ENCODE assay signal across 11 cellular contexts in the genomic region with DNA sequence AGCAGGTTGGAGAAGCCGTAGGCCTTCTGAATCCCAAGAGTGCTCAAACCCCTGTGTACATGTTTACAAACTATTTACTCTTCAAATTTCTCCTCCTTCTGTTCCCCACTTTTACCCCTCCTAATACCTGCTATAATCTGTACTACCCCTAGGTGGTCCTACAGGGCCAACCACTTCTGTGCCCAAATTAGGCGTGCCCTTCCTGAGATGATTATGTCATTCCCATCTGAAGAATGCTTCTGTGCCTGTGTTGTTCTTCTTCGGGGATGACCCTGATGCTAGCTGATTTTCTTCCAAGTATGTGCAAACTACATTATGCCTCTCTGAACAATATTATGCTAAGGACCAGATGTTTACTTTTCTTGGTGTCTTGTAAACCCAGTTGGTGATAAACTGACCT. TPM values are rescaled to one million over a fixed set of nuclear protein-coding genes. Genes with fewer than 3 reads are reported as not detected.
A peak's percentile ranks its signal among the peaks of the same experiment; 100 is the strongest.
DNase-seq lines count a peak whose midpoint lies in the region; ATAC-seq and TF ChIP-seq lines count a peak whose summit lies in the region.
"Had no signal": no experiment of that assay in that cellular context is flagged by ENCODE, and none has a peak within 500 bp of the region (broad histone marks: within the 10 kb centered on the region; RNA-seq: fewer than 3 reads in every experiment).

No MANE protein-coding gene starts in this region.

- H3K4me3 ChIP-seq in fibroblast of the aortic adventitia (ENCODE audit: low read depth, low read length): no peak overlapping the region
- H3K4me3 ChIP-seq in left lung: no peak overlapping the region

- TF ChIP-seq CTCF in fibroblast of the aortic adventitia (IDR thresholded peaks at IDR 0.05; ENCODE audit: insufficient read depth, low read length) (peak; percentile 7), left lung (IDR thresholded peaks at IDR 0.05) (no peak)

- H3K36me3 ChIP-seq in left lung: no peaks in the 10 kb centered on the region

- no peaks in the 10 kb centered on the region for H3K9me3 ChIP-seq in left lung

- no peaks in the 10 kb centered on the region for H3K4me1 ChIP-seq in left lung

- DNase-seq in ELF-1 (ENCODE audit: low read depth, low spot score) (peak; percentile 14), NCI-H524 treated with DMSO at 0.1 percent for 48 hours (lab: John Stamatoyannopoulos, UW) (peak; percentile 34), fibroblast of the aortic adventitia (ENCODE audit: low read depth) (no peak), inferior parietal cortex (ENCODE audit: extremely low spot score) (no peak), GF-D8 (lab: John Stamatoyannopoulos, UW) (no peak), left lung (no peak)
- DNase-seq: activated B cell treated with CpG ODN at 0.5 μM for 24 hours, activated gamma-delta T cell treated with Interleukin-2 at 50 U/mL for 16 hours had no signal

- H3K27me3 ChIP-seq in left lung: no peaks in the 10 kb centered on the region

- intact Hi-C loops in left lung (cut with DNase I): no loop called here

- no peak overlapping the region for H3K27ac ChIP-seq in left lung

- peak; percentile 59 for ATAC-seq in HG02884 (IDR thresholded peaks at IDR 0.05; ENCODE audit: unreplicated experiment)
- ATAC-seq in left lung: no peak
- ATAC-seq in GM21423 (IDR thresholded peaks at IDR 0.05; ENCODE audit: unreplicated experiment): no peak

RNA-seq across cellular contexts. Expression of a gene that starts 20.5 kb away (rescaled TPM):
- not detected in 2 replicates for total RNA-seq in fibroblast of the aortic adventitia (ENCODE audit: low replicate concordance)
- total RNA-seq in left lung: 1 to 10 TPM in 1 of 2 donors, not detected in 1; 9.3 TPM
- total RNA-seq: activated B cell treated with CpG ODN at 0.5 μM for 24 hours, omental fat pad had no signal

Comparison
In these comparisons a context has a peak if more than half of its experiments do, and no peak if none do; other contexts are left out.
1. DNase-seq: peak in ELF-1 (single experiment) and NCI-H524 treated with DMSO at 0.1 percent for 48 hours (single experiment); none in fibroblast of the aortic adventitia (single experiment), inferior parietal cortex (single experiment), GF-D8 (single experiment) and left lung (0 of 2).